ENCODE assay signal across 18 cellular contexts in genomic region chr13:75739244-75739868, GRCh38.
DNase-seq lines count a peak whose midpoint lies in the region; ATAC-seq, FAIRE-seq and TF ChIP-seq lines count a peak whose summit lies in the region.
"Had no signal": no experiment of that assay in that cellular context is flagged by ENCODE, and none has a peak within 500 bp of the region (broad histone marks: within the 10 kb centered on the region; RNA-seq: fewer than 3 reads in every experiment).

No MANE protein-coding gene starts in this region.

- peak; percentile 73 for ATAC-seq in GM18519 (IDR thresholded peaks at IDR 0.05; ENCODE audit: low FRiP score, unreplicated experiment)
- ATAC-seq in HG03575 (IDR thresholded peaks at IDR 0.05; ENCODE audit: extremely low read depth, insufficient number of reproducible peaks, low FRiP score, unreplicated experiment), result peak; percentile 70
- ATAC-seq in GM18873 (IDR thresholded peaks at IDR 0.05; ENCODE audit: low FRiP score, unreplicated experiment), result no peak
- ATAC-seq: effector memory CD8-positive, alpha-beta T cell; left ventricle myocardium superior had no signal

- H3K27me3 ChIP-seq in ovary, result no peaks in the 10 kb centered on the region
- H3K27me3 ChIP-seq: heart right ventricle, thyroid gland had no signal

- H3K9me3 ChIP-seq in ovary, result no peaks in the 10 kb centered on the region
- H3K9me3 ChIP-seq: thyroid gland had no signal

- TF ChIP-seq EP300 in ovary (IDR thresholded peaks at IDR 0.05), result no peak

- 87 to 90% (median 89%) methylated on average over 2 of the region's 2 CpGs for WGBS in ovary, 3 donors

- no peaks in the 10 kb centered on the region for H3K36me3 ChIP-seq in ovary
- H3K36me3 ChIP-seq: heart right ventricle, thyroid gland had no signal

- DNase-seq in H54 (ENCODE audit: insufficient read length, low spot score) (no peak), kidney glomerular epithelial cell (lab: John Stamatoyannopoulos, UW) (peak; percentile 34), ovary (no peak), GM19238 (ENCODE audit: insufficient read length, low spot score) (no peak), SW480 (ENCODE audit: low spot score) (no peak)
- DNase-seq: activated CD4-positive, alpha-beta T cell treated with anti-CD3 and anti-CD28 coated beads for 4 hours; effector memory CD8-positive, alpha-beta T cell; heart right ventricle; left ventricle myocardium superior; NCI-H1436 treated with DMSO at 0.1 percent for 48 hours; NCI-H774; thyroid gland had no signal

- intact Hi-C loops in ovary (cut with DNase I), result no loop called here

- H3K4me1 ChIP-seq in ovary (ENCODE audit: insufficient read depth), result no peaks in the 10 kb centered on the region
- H3K4me1 ChIP-seq: thyroid gland had no signal

- no peak overlapping the region for H3K27ac ChIP-seq in ovary
- H3K27ac ChIP-seq: heart right ventricle, SK-N-MC, skin epidermis, thyroid gland had no signal

- TF ChIP-seq CTCF in ovary (IDR thresholded peaks at IDR 0.05), result no peak

- TF ChIP-seq POLR2A in H54 (IDR thresholded peaks at IDR 0.05; ENCODE audit: low read depth, low read length) (no peak), ovary (IDR thresholded peaks at IDR 0.05) (no peak)

- H3K4me3 ChIP-seq in ovary, result no peak overlapping the region
- H3K4me3 ChIP-seq: heart right ventricle, SK-N-MC, skin epidermis, thyroid gland had no signal

- peak; percentile 89 for FAIRE-seq in H54 (lab: Jason Lieb, UNC)
- FAIRE-seq: G401.6 had no signal
